In the genomic region with DNA sequence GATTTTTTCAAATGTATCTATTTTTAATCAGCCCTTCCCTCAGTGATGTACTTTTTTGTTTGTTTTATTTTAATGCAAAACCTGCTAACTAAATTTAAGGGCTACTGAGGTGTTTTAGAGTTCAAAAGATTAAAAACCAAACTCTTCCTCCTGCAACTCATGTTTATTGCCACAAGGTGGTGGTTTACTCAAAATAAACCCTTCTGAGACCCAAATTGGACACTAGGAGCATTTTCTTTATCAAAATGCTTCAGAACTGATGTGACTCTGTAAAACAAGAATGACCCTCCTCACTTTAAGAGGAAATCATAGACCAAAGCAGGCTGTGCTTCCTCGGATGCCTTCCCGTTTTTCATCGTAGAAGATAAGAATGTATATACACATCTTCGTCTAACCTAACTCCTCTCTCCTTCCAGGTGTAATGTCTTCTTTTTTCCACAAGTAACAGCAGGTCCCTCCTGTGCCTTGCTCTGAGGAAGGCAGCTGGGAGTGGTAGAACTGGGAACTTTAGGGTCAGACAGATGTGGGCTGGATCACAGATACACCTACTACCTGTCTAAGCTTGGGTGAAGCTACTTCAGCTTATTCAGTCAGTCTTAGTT, we compare ENCODE assay signal across 8 cellular contexts. TPM values are rescaled to one million over a fixed set of nuclear protein-coding genes. Genes with fewer than 3 reads are reported as not detected.
A peak's percentile ranks its signal among the peaks of the same experiment; 100 is the strongest.
DNase-seq lines count a peak whose midpoint lies in the region; ATAC-seq, FAIRE-seq and TF ChIP-seq lines count a peak whose summit lies in the region.

No MANE protein-coding gene starts in this region.

- WGBS in hepatocyte (ENCODE audit: low lambda C conversion rate, missing lambda C conversion rate) = 41% methylated on average over 4 of the region's 4 CpGs
- WGBS in upper lobe of left lung, 2 donors = 35 to 36% methylated on average over 4 of the region's 4 CpGs

- no peak overlapping the region for H3K4me2 ChIP-seq in hepatocyte

- peak; percentile 58 for FAIRE-seq in TTC549 (lab: Jason Lieb, UNC)

- no peaks in the 10 kb centered on the region for H4K20me1 ChIP-seq in hepatocyte (ENCODE audit: insufficient read depth, poor library complexity, severe bottlenecking)

- H3K9me2 ChIP-seq in hepatocyte (replicated peaks; ENCODE audit: insufficient read depth) = no peaks in the 10 kb centered on the region

- H3K36me3 ChIP-seq in BE2C (no peaks in the 10 kb centered on the region), H7 (replicated peaks; ENCODE audit: control insufficient read depth, insufficient read depth, low read length) (no peaks in the 10 kb centered on the region), hepatocyte (replicated peaks; ENCODE audit: insufficient read depth, low read depth) (no peaks in the 10 kb centered on the region), upper lobe of left lung (no peaks in the 10 kb centered on the region)

- TF ChIP-seq CTCF in BE2C (IDR thresholded peaks at IDR 0.05; ENCODE audit: low read depth, low read length) = peak; percentile 57
- TF ChIP-seq CTCF in hepatocyte (IDR thresholded peaks at IDR 0.05; ENCODE audit: poor library complexity) = peak; percentile 62
- TF ChIP-seq CTCF in upper lobe of left lung (IDR thresholded peaks at IDR 0.05) = peak; percentile 30 to 68 (median 60)

- ATAC-seq in upper lobe of left lung (ENCODE audit: low FRiP score in 2 of 2) = no peak
- no peak for ATAC-seq in GM18873 (IDR thresholded peaks at IDR 0.05; ENCODE audit: low FRiP score, unreplicated experiment)
- no peak for ATAC-seq in GM21529 (IDR thresholded peaks at IDR 0.05; ENCODE audit: unreplicated experiment)

- H3K27me3 ChIP-seq in BE2C (no peaks in the 10 kb centered on the region; the same call in 1 of the 2 replicates), H7 (ENCODE audit: control insufficient read depth, insufficient read depth, low read length) (no peaks in the 10 kb centered on the region), hepatocyte (no peaks in the 10 kb centered on the region), upper lobe of left lung (no peaks in the 10 kb centered on the region)

- H3K4me1 ChIP-seq in BE2C (no peaks in the 10 kb centered on the region; the same call in 1 of the 2 replicates), hepatocyte (ENCODE audit: insufficient read depth) (peaks cover 16% of the 10 kb centered on the region), upper lobe of left lung (peaks cover 3 to 20% (median 6%) of the 10 kb centered on the region in 4 donors)

- no peak overlapping the region for H2AFZ ChIP-seq in hepatocyte

- TF ChIP-seq EP300 in upper lobe of left lung (IDR thresholded peaks at IDR 0.05) = no peak

- H3K27ac ChIP-seq in hepatocyte (no peak overlapping the region), upper lobe of left lung (no peak overlapping the region)

- DNase-seq in BE2C (no peak), H7 (peak; percentile 56), hepatocyte (ENCODE audit: low spot score) (peak; percentile 26), upper lobe of left lung (no peak)
- no peak for DNase-seq in central memory CD4-positive, alpha-beta T cell

- no peak for TF ChIP-seq POLR2A in upper lobe of left lung (IDR thresholded peaks at IDR 0.05)

- H3K4me3 ChIP-seq in BE2C (ENCODE audit: low read depth, low read length) (no peak overlapping the region), H7 (ENCODE audit: insufficient read depth, low read depth, low read length) (no peak overlapping the region), hepatocyte (no peak overlapping the region), upper lobe of left lung (no peak overlapping the region)

- H3K79me2 ChIP-seq in hepatocyte = no peaks in the 10 kb centered on the region

- no peaks in the 10 kb centered on the region for H3K9me3 ChIP-seq in BE2C
- H3K9me3 ChIP-seq in hepatocyte (ENCODE audit: low read depth) = no peaks in the 10 kb centered on the region
- no peaks in the 10 kb centered on the region for H3K9me3 ChIP-seq in upper lobe of left lung

RNA-seq across cellular contexts. Expression of gene NME9, which starts 2.9 kb away (rescaled TPM):
- 0.42 TPM for polyA plus RNA-seq in BE2C (2012; ENCODE audit: insufficient read depth, insufficient read length, low read depth)
- 0.35 TPM in 1 of 2 replicates, not detected in the other for total RNA-seq in H7 (2014; rRNA removed; shearing (Covaris generic))
- total RNA-seq in hepatocyte = not detected in 2 replicates
- polyA plus RNA-seq in hepatocyte = 0.85 and 1.0 TPM in 2 replicates
- 10 to 100 TPM in 1 of 6 donors, 1 to 10 TPM in 4, under 1 TPM in 1; 0.46 to 16.5 (median 3.3) TPM for total RNA-seq in upper lobe of left lung

RNA-seq across cellular contexts. Expression of gene MRAS, which starts 15.8 kb away (rescaled TPM):
- 0.36 TPM for polyA plus RNA-seq in BE2C (2012; ENCODE audit: insufficient read depth, insufficient read length, low read depth)
- total RNA-seq in H7 (2014; rRNA removed; shearing (Covaris generic)) = 24.4 and 32.0 TPM in 2 replicates
- total RNA-seq in hepatocyte = 13.2 and 17.9 TPM in 2 replicates
- polyA plus RNA-seq in hepatocyte = 13.3 and 16.5 TPM in 2 replicates
- 10 to 100 TPM; 15.7 to 56.0 (median 34.8) TPM for total RNA-seq in upper lobe of left lung

Comparison
In these comparisons a context has a peak if more than half of its experiments do, and no peak if none do; other contexts are left out.
1. DNase-seq: peak in H7 (single experiment) and hepatocyte (single experiment); none in BE2C (single experiment), upper lobe of left lung (0 of 2) and central memory CD4-positive, alpha-beta T cell (single experiment).
2. Peak in every context shown above with its lines, with median percentiles within 50 percentile points of each other: CTCF ChIP-seq.